8 cellular contexts compared by ENCODE assay signal in genomic region chr1:226643167-226643566, GRCh38.
DNase-seq lines count a peak whose midpoint lies in the region; ATAC-seq and TF ChIP-seq lines count a peak whose summit lies in the region.

No MANE protein-coding gene starts in this region.

- DNase-seq in GM19238 (ENCODE audit: insufficient read length, low spot score) (peak; percentile 62), amniotic epithelial cell (ENCODE audit: low read depth) (peak; percentile 77), myocyte (ENCODE audit: low read depth) (peak; percentile 61), BE2C (no peak), pons (ENCODE audit: low spot score) (no peak)

- no peaks in the 10 kb centered on the region for H3K27me3 ChIP-seq in thymus (ENCODE audit: control insufficient read depth, insufficient read depth)
- no peaks in the 10 kb centered on the region for H3K27me3 ChIP-seq in BE2C

- H3K36me3 ChIP-seq in thymus (ENCODE audit: control insufficient read depth, insufficient read depth), result peaks cover 94% of the 10 kb centered on the region
- H3K36me3 ChIP-seq in BE2C, result no peaks in the 10 kb centered on the region

- ATAC-seq in HG03103 (IDR thresholded peaks at IDR 0.05; ENCODE audit: low read depth, unreplicated experiment) (peak; percentile 61), SK-N-SH treated with all-trans-retinoic acid at 6 μM for 48 hours (peak; percentile 86)

- peak overlapping the region; percentile 64 for H3K27ac ChIP-seq in thymus (ENCODE audit: low read depth)

- 29% methylated on average over 9 of the region's 9 CpGs for WGBS in thymus

- peaks cover 15% of the 10 kb centered on the region for H3K4me1 ChIP-seq in thymus (ENCODE audit: control insufficient read depth, insufficient read depth, low read length)
- H3K4me1 ChIP-seq in BE2C, result peaks cover 6% of the 10 kb centered on the region

- H3K9me3 ChIP-seq in thymus (ENCODE audit: control insufficient read depth), result no peaks in the 10 kb centered on the region
- H3K9me3 ChIP-seq in BE2C, result no peaks in the 10 kb centered on the region; the same call in 1 of the 2 replicates

- no peak overlapping the region for H3K4me3 ChIP-seq in thymus (ENCODE audit: low read length)
- no peak overlapping the region for H3K4me3 ChIP-seq in BE2C (ENCODE audit: low read depth, low read length)

- TF ChIP-seq CTCF in BE2C (IDR thresholded peaks at IDR 0.05; ENCODE audit: low read depth, low read length), result no peak

TF ChIP-seq in SK-N-SH treated with all-trans-retinoic acid at 6 μM for 48 hours, 23 proteins besides CTCF, POLR2A, EP300 and RAD21:
- no peak for TF ChIP-seq ZNF70 (CRISPR knock-in tag; IDR thresholded peaks at IDR 0.05)

Comparison
In these comparisons a context has a peak if more than half of its experiments do, and no peak if none do; other contexts are left out.
1. DNase-seq: peak in GM19238 (single experiment), amniotic epithelial cell (single experiment) and myocyte (single experiment); none in BE2C (single experiment) and pons (single experiment).